In the genomic region with DNA sequence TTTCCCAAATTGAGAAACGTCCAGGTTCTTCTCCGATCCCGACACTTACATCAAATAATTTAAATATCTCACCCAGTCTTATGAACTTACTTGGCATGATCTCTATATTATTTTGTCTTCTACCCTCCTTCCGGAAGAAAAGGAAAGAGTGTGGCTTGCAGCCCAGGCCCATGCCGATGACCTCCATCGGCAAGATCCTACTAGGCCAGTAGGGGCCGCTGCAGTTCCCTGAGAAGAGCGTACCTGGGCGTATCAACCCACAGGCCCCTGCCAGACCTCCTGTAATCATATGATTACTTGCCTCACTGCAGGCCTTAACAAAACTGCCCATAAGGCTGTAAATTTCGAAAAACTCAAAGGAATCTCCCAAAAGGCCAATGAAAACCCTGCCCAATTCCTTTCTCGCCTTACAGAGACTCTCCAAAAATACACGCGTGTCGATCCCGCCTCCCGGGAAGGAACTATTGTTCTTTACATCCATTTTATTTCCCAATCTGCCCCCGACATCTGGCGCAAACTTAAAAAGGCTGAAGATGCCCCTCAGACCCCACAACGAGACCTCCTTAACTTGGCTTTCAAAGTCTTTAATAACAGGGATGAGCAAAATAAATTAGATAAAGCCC, we compare ENCODE assay signal across 8 cellular contexts.
DNase-seq lines count a peak whose midpoint lies in the region; ATAC-seq and TF ChIP-seq lines count a peak whose summit lies in the region.

No MANE protein-coding gene starts in this region.

- ATAC-seq in Right ventricle myocardium superior (ENCODE audit: poor library complexity) (peak; percentile 97), upper lobe of left lung (ENCODE audit: low FRiP score in 2 of 2) (peak; percentile 84 to 95)

- DNase-seq in GM19238 (ENCODE audit: insufficient read length, low spot score) (peak; percentile 87), MG63 (peak; percentile 68), SK-MEL-5 (ENCODE audit: low read depth, low spot score) (peak; percentile 92), Right ventricle myocardium superior (peak; percentile 92), progenitor cell of endocrine pancreas (ENCODE audit: low spot score, unreplicated experiment) (peak; percentile 70), upper lobe of left lung (peak in 1 of 2 donors; percentile 79)
- DNase-seq in activated naive CD8-positive, alpha-beta T cell treated with anti-CD3 and anti-CD28 coated beads for 36 hours: peak; percentile 79

- H3K4me3 Mint-ChIP-seq in activated naive CD8-positive, alpha-beta T cell treated with anti-CD3 and anti-CD28 coated beads for 36 hours: no peak overlapping the region
- H3K4me3 Mint-ChIP-seq in progenitor cell of endocrine pancreas (ENCODE audit: low read depth): no peak overlapping the region

- peak overlapping the region; percentile 75 for H2AFZ ChIP-seq in ACC112 (ENCODE audit: low read length, unreplicated experiment)

- H3K27me3 ChIP-seq in ACC112 (ENCODE audit: insufficient read depth, low read length): no peaks in the 10 kb centered on the region
- no peaks in the 10 kb centered on the region for H3K27me3 ChIP-seq in MG63
- no peaks in the 10 kb centered on the region for H3K27me3 ChIP-seq in upper lobe of left lung

- no peak for TF ChIP-seq EP300 in upper lobe of left lung (IDR thresholded peaks at IDR 0.05)

- H3K27ac ChIP-seq in ACC112 (ENCODE audit: low read depth, low read length) (peak overlapping the region; percentile 81), upper lobe of left lung (no peak overlapping the region)

- intact Hi-C loops in Right ventricle myocardium superior (cut with DNase I): loop anchor here (2.0 kb wide), 1 partner anchor 79 kb away; no protein-coding TSS in a partner anchor

- TF ChIP-seq CTCF in progenitor cell of endocrine pancreas (IDR thresholded peaks at IDR 0.05; ENCODE audit: unreplicated experiment) (peak; percentile 85), upper lobe of left lung (IDR thresholded peaks at IDR 0.05) (peak; percentile 58 to 80 (median 70))

- WGBS in upper lobe of left lung, 2 donors: 43 to 44% methylated on average over 19 of the region's 19 CpGs

- H3K9me3 Mint-ChIP-seq in activated naive CD8-positive, alpha-beta T cell treated with anti-CD3 and anti-CD28 coated beads for 36 hours: no peaks in the 10 kb centered on the region
- no peaks in the 10 kb centered on the region for H3K9me3 Mint-ChIP-seq in progenitor cell of endocrine pancreas (ENCODE audit: low read depth)

- H3K27me3 Mint-ChIP-seq in activated naive CD8-positive, alpha-beta T cell treated with anti-CD3 and anti-CD28 coated beads for 36 hours: no peaks in the 10 kb centered on the region
- H3K27me3 Mint-ChIP-seq in progenitor cell of endocrine pancreas: no peaks in the 10 kb centered on the region

- no peak overlapping the region for H3K27ac Mint-ChIP-seq in activated naive CD8-positive, alpha-beta T cell treated with anti-CD3 and anti-CD28 coated beads for 36 hours
- H3K27ac Mint-ChIP-seq in progenitor cell of endocrine pancreas: no peak overlapping the region

- H3K79me2 ChIP-seq in ACC112 (ENCODE audit: control insufficient read depth, insufficient read depth, low read length, unreplicated experiment): peaks cover 42% of the 10 kb centered on the region

- no peak for TF ChIP-seq POLR2A in upper lobe of left lung (IDR thresholded peaks at IDR 0.05)

- H3K36me3 Mint-ChIP-seq in activated naive CD8-positive, alpha-beta T cell treated with anti-CD3 and anti-CD28 coated beads for 36 hours: no peaks in the 10 kb centered on the region
- peaks cover 3% of the 10 kb centered on the region for H3K36me3 Mint-ChIP-seq in progenitor cell of endocrine pancreas (ENCODE audit: insufficient read depth)

- H3K4me3 ChIP-seq in ACC112 (ENCODE audit: low read depth, low read length) (peak overlapping the region; percentile 83), MG63 (no peak overlapping the region), upper lobe of left lung (peak overlapping the region in 1 of 4 donors; percentile 8)

- H3K9me3 ChIP-seq in MG63 (no peaks in the 10 kb centered on the region), upper lobe of left lung (no peaks in the 10 kb centered on the region)

- H3K36me3 ChIP-seq in ACC112 (ENCODE audit: insufficient read depth, low read length) (peaks cover 29% of the 10 kb centered on the region; the same call in 1 of the 2 replicates), MG63 (no peaks in the 10 kb centered on the region; the same call in 1 of the 2 replicates), upper lobe of left lung (peaks cover 0 to 11% (median 7%) of the 10 kb centered on the region in 4 donors)

- in situ Hi-C loops in SK-MEL-5 (cut with HindIII; ENCODE audit: low pct_unique_long_range_greater_than_20kb, low sequenced_read_pairs): no loop called here

- H3K4me1 ChIP-seq in ACC112 (ENCODE audit: control insufficient read depth, insufficient read depth, low read length, unreplicated experiment) (peaks cover 15% of the 10 kb centered on the region), upper lobe of left lung (peaks cover 0 to 2% (median 0%) of the 10 kb centered on the region in 4 donors)

- H3K4me1 Mint-ChIP-seq in activated naive CD8-positive, alpha-beta T cell treated with anti-CD3 and anti-CD28 coated beads for 36 hours: no peaks in the 10 kb centered on the region
- no peaks in the 10 kb centered on the region for H3K4me1 Mint-ChIP-seq in progenitor cell of endocrine pancreas (ENCODE audit: low read depth)
